ENCODE assay signal across 21 cellular contexts in genomic region chr22:40200795-40201194, GRCh38. TPM values are rescaled to one million over a fixed set of nuclear protein-coding genes. Genes with fewer than 3 reads are reported as not detected.
A peak's percentile ranks its signal among the peaks of the same experiment; 100 is the strongest.
DNase-seq lines count a peak whose midpoint lies in the region; ATAC-seq and TF ChIP-seq lines count a peak whose summit lies in the region.
"Had no signal": no experiment of that assay in that cellular context is flagged by ENCODE, and none has a peak within 500 bp of the region (broad histone marks: within the 10 kb centered on the region; RNA-seq: fewer than 3 reads in every experiment).

No MANE protein-coding gene starts in this region.

- CTCF ChIA-PET in Caco-2 (lab: Charles Lee) = no interaction called here

- H3K27ac Mint-ChIP-seq in IgD-negative memory B cell (peak overlapping the region in 2 of 3 donors; percentile 39 to 78), Caco-2 (ENCODE audit: unreplicated experiment) (no peak overlapping the region)
- H3K27ac Mint-ChIP-seq in stimulated activated effector memory CD8-positive, alpha-beta T cell treated with anti-CD3 and anti-CD28 coated beads, Interleukin-12 subunit alpha, Interleukin-12 subunit beta, amount 100 ng/mL, for 72 hours = peak overlapping the region; percentile 23
- H3K27ac Mint-ChIP-seq: memory B cell, type B pancreatic cell had no signal

- H3K27me3 Mint-ChIP-seq in IgD-negative memory B cell = no peaks in the 10 kb centered on the region
- H3K27me3 Mint-ChIP-seq in Caco-2 (ENCODE audit: insufficient read depth, unreplicated experiment) = no peaks in the 10 kb centered on the region
- H3K27me3 Mint-ChIP-seq: memory B cell, naive B cell, T-helper 17 cell, type B pancreatic cell had no signal

- H3K9me3 Mint-ChIP-seq in IgD-negative memory B cell (no peaks in the 10 kb centered on the region), Caco-2 (ENCODE audit: unreplicated experiment) (no peaks in the 10 kb centered on the region)
- H3K9me3 Mint-ChIP-seq in stimulated activated effector memory CD8-positive, alpha-beta T cell treated with anti-CD3 and anti-CD28 coated beads, Interleukin-12 subunit alpha, Interleukin-12 subunit beta, amount 100 ng/mL, for 72 hours = no peaks in the 10 kb centered on the region
- H3K9me3 Mint-ChIP-seq: endodermal cell, memory B cell, naive B cell, type B pancreatic cell had no signal

- TF ChIP-seq CTCF in coronary artery (IDR thresholded peaks at IDR 0.05) (no peak), Caco-2 (IDR thresholded peaks at IDR 0.05; ENCODE audit: insufficient read depth in 1 of 2, low read depth in 1 of 2, low read length in 1 of 2, severe bottlenecking in 1 of 2, unreplicated experiment in 1 of 2) (no peak), transverse colon (IDR thresholded peaks at IDR 0.05) (no peak), testis (IDR thresholded peaks at IDR 0.05) (no peak)

- ATAC-seq in stimulated activated effector memory CD8-positive, alpha-beta T cell treated with anti-CD3 and anti-CD28 coated beads, Interleukin-12 subunit alpha, Interleukin-12 subunit beta, amount 100 ng/mL, for 72 hours = peak; percentile 60
- ATAC-seq: sciatic nerve, T-helper 17 cell had no signal

- WGBS in transverse colon (ENCODE audit: low coverage in 1 of 2), 2 donors = 81 to 89% methylated on average over 5 to 6 of the region's 6 CpGs
- 82% methylated on average over 6 of the region's 6 CpGs for WGBS in testis, 2 donors

- in situ Hi-C loops in transverse colon (cut with MboI; ENCODE audit: low pct_ligation_motif_present in 1 of 4, low pct_unique_long_range_greater_than_20kb in 1 of 4, low sequenced_read_pairs in 3 of 4) = no loop called here

- H3K4me1 Mint-ChIP-seq in IgD-negative memory B cell (peaks cover 26 to 67% (median 54%) of the 10 kb centered on the region in 3 donors), Caco-2 (ENCODE audit: low read depth, unreplicated experiment) (no peaks in the 10 kb centered on the region)
- H3K4me1 Mint-ChIP-seq in stimulated activated effector memory CD8-positive, alpha-beta T cell treated with anti-CD3 and anti-CD28 coated beads, Interleukin-12 subunit alpha, Interleukin-12 subunit beta, amount 100 ng/mL, for 72 hours = peaks cover 65% of the 10 kb centered on the region

- H3K36me3 Mint-ChIP-seq in IgD-negative memory B cell (peaks cover 2% of the 10 kb centered on the region), Caco-2 (ENCODE audit: insufficient read depth, unreplicated experiment) (no peaks in the 10 kb centered on the region)
- H3K36me3 Mint-ChIP-seq in stimulated activated effector memory CD8-positive, alpha-beta T cell treated with anti-CD3 and anti-CD28 coated beads, Interleukin-12 subunit alpha, Interleukin-12 subunit beta, amount 100 ng/mL, for 72 hours = peaks cover 5% of the 10 kb centered on the region

- no peak for TF ChIP-seq EP300 in transverse colon (IDR thresholded peaks at IDR 0.05; ENCODE audit: low read depth)

- no peak overlapping the region for H3K4me3 ChIP-seq in coronary artery
- no peak overlapping the region for H3K4me3 ChIP-seq in Caco-2 (ENCODE audit: low read depth, low read length)
- no peak overlapping the region for H3K4me3 ChIP-seq in transverse colon
- no peak overlapping the region for H3K4me3 ChIP-seq in testis
- H3K4me3 ChIP-seq: SJSA1 had no signal

- BruUV-seq in Caco-2 (replicated peaks; lab: Mats Ljungman, UMichigan) = no TSS peak

- H3K36me3 ChIP-seq in Caco-2 (ENCODE audit: control insufficient read depth, insufficient read depth, low read length) (no peaks in the 10 kb centered on the region), transverse colon (no peaks in the 10 kb centered on the region), testis (ENCODE audit: low read depth, missing control alignments) (no peaks in the 10 kb centered on the region)

- TF ChIP-seq POLR2A in transverse colon (IDR thresholded peaks at IDR 0.05) (no peak), testis (IDR thresholded peaks at IDR 0.05) (no peak)

- DNase-seq in activated naive CD4-positive, alpha-beta T cell treated with anti-CD3 and anti-CD28 coated beads, Interleukin-2, amount 50 U/mL, for 16 hours = peak; percentile 29
- no peak for DNase-seq in activated naive CD4-positive, alpha-beta T cell treated with Interleukin-2 at 50 U/mL for 16 hours
- DNase-seq in coronary artery (ENCODE audit: low spot score) (peak; percentile 41), Caco-2 (no peak), transverse colon (no peak), testis (no peak)
- DNase-seq in stimulated activated effector memory CD8-positive, alpha-beta T cell treated with anti-CD3 and anti-CD28 coated beads, Interleukin-12 subunit alpha, Interleukin-12 subunit beta, amount 100 ng/mL, for 72 hours (ENCODE audit: low spot score in 2 of 2) = no peak
- DNase-seq: activated gamma-delta T cell; Calu3; endodermal cell; H7; naive B cell; NCI-H1092; NCI-H2081; stimulated activated naive CD4-positive, alpha-beta T cell; T-helper 17 cell had no signal

- H3K9me3 ChIP-seq in Caco-2 = no peaks in the 10 kb centered on the region
- no peaks in the 10 kb centered on the region for H3K9me3 ChIP-seq in transverse colon
- no peaks in the 10 kb centered on the region for H3K9me3 ChIP-seq in testis
- H3K9me3 ChIP-seq: SJSA1 had no signal

- POLR2A ChIA-PET in Caco-2 (lab: Charles Lee) = interaction anchor here (0.6 kb wide), 2 partner anchors 138 to 140 kb away, joined by 3 to 5 read pairs; no protein-coding TSS in a partner anchor

- H3K27me3 ChIP-seq in Caco-2 (replicated peaks; ENCODE audit: control insufficient read depth, insufficient read depth, low read length) (no peaks in the 10 kb centered on the region), transverse colon (no peaks in the 10 kb centered on the region), testis (no peaks in the 10 kb centered on the region)
- H3K27me3 ChIP-seq: SJSA1 had no signal

- intact Hi-C loops in Caco-2 (cut with micrococcal nuclease; ENCODE audit: unreplicated experiment) = no loop called here
- intact Hi-C loops in transverse colon (cut with DNase I; ENCODE audit: low total_unique reads) = no loop called here
- intact Hi-C loops in testis (cut with DNase I; ENCODE audit: low total_unique reads) = no loop called here

- H3K4me3 Mint-ChIP-seq in IgD-negative memory B cell (peak overlapping the region in 2 of 4 donors; percentile 17 to 30), Caco-2 (ENCODE audit: unreplicated experiment) (no peak overlapping the region)
- no peak overlapping the region for H3K4me3 Mint-ChIP-seq in stimulated activated effector memory CD8-positive, alpha-beta T cell treated with anti-CD3 and anti-CD28 coated beads, Interleukin-12 subunit alpha, Interleukin-12 subunit beta, amount 100 ng/mL, for 72 hours
- H3K4me3 Mint-ChIP-seq: endodermal cell, naive B cell, T-helper 17 cell, type B pancreatic cell had no signal

- H3K27ac ChIP-seq in coronary artery = no peak overlapping the region
- no peak overlapping the region for H3K27ac ChIP-seq in transverse colon
- no peak overlapping the region for H3K27ac ChIP-seq in testis
- H3K27ac ChIP-seq: SJSA1 had no signal

- no peaks in the 10 kb centered on the region for H3K4me1 ChIP-seq in Caco-2
- H3K4me1 ChIP-seq in transverse colon = peaks cover 31 to 40% (median 35%) of the 10 kb centered on the region in 4 donors
- H3K4me1 ChIP-seq in testis = peaks cover 15% of the 10 kb centered on the region

RNA-seq across cellular contexts. Expression of gene TNRC6B, which starts 23.1 kb away (rescaled TPM):
- polyA plus RNA-seq in IgD-negative memory B cell (143 TPM), testis (ENCODE audit: insufficient read depth, low read depth, low replicate concordance) (49.2 TPM)
- total RNA-seq in Caco-2 (2022) (22.1 and 23.5 TPM in 2 replicates), transverse colon (100 to 1,000 TPM in 1 of 4 donors, 10 to 100 TPM in 3; 36.7 to 108 (median 54.0) TPM), testis (100 to 1,000 TPM in 1 of 2 donors, 10 to 100 TPM in 1; 79.7 to 122 TPM)

Comparison
In these comparisons a context has a peak if more than half of its experiments do, and no peak if none do; other contexts are left out.
1. DNase-seq: peak in activated naive CD4-positive, alpha-beta T cell treated with anti-CD3 and anti-CD28 coated beads, Interleukin-2, amount 50 U/mL, for 16 hours (single experiment) and coronary artery (single experiment); none in activated naive CD4-positive, alpha-beta T cell treated with Interleukin-2 at 50 U/mL for 16 hours (single experiment), stimulated activated effector memory CD8-positive, alpha-beta T cell treated with anti-CD3 and anti-CD28 coated beads, Interleukin-12 subunit alpha, Interleukin-12 subunit beta, amount 100 ng/mL, for 72 hours (0 of 2), Caco-2 (0 of 2), transverse colon (single experiment) and testis (single experiment).